ENCODE assay signal across 21 cellular contexts in genomic region chr3:55630280-55630920, GRCh38.
DNase-seq lines count a peak whose midpoint lies in the region; ATAC-seq and TF ChIP-seq lines count a peak whose summit lies in the region.
"Had no signal": no experiment of that assay in that cellular context is flagged by ENCODE, and none has a peak within 500 bp of the region (broad histone marks: within the 10 kb centered on the region; RNA-seq: fewer than 3 reads in every experiment).

No MANE protein-coding gene starts in this region.

- DNase-seq in H7 (peak; percentile 19), RPMI7951 (ENCODE audit: low read depth) (peak; percentile 24), hepatocyte (ENCODE audit: low spot score) (no peak), nephron progenitor cell (no peak), pons (ENCODE audit: low spot score) (no peak)
- DNase-seq in activated CD8-positive, alpha-beta memory T cell treated with anti-CD3 and anti-CD28 coated beads, Interleukin-2, amount 50 U/mL, for 4 hours: no peak
- no peak for DNase-seq in activated T-cell treated with anti-CD3 and anti-CD28 coated beads, Interleukin-2, amount 50 U/mL, for 1 hour
- DNase-seq: BE2C; CD4-positive, CD25-positive, alpha-beta regulatory T cell; DMS79 treated with DMSO at 0.1 percent for 48 hours; MG63; NCI-H1417; NCI-H1694 treated with DMSO at 0.1 percent for 48 hours; NCI-H2081 treated with DMSO at 0.1 percent for 48 hours; NCI-H2171 treated with DMSO at 0.1 percent for 48 hours; NCI-H524 treated with DMSO at 0.1 percent for 48 hours; NCI-H82; Peyer's patch had no signal

- peak; percentile 3 for TF ChIP-seq CTCF in hepatocyte (IDR thresholded peaks at IDR 0.05; ENCODE audit: poor library complexity)
- no peak for TF ChIP-seq CTCF in nephron progenitor cell (IDR thresholded peaks at IDR 0.05)

- no peaks in the 10 kb centered on the region for H3K9me3 Mint-ChIP-seq in nephron progenitor cell

- H2AFZ ChIP-seq in hepatocyte: no peak overlapping the region

- WGBS in hepatocyte (ENCODE audit: low lambda C conversion rate, missing lambda C conversion rate): 84% methylated on average over 14 of the region's 14 CpGs

- no peaks in the 10 kb centered on the region for H3K79me2 ChIP-seq in hepatocyte

- no peaks in the 10 kb centered on the region for H3K27me3 Mint-ChIP-seq in nephron progenitor cell (ENCODE audit: low read depth, poor library complexity)
- H3K27me3 Mint-ChIP-seq: CD4-positive, CD25-positive, alpha-beta regulatory T cell; IgD-negative memory B cell had no signal

- no peaks in the 10 kb centered on the region for H3K9me3 ChIP-seq in hepatocyte (ENCODE audit: low read depth)
- H3K9me3 ChIP-seq: BE2C, MG63, Peyer's patch, SJSA1 had no signal

- no peak overlapping the region for H3K4me2 ChIP-seq in hepatocyte

- ATAC-seq in HG03442 (IDR thresholded peaks at IDR 0.05; ENCODE audit: unreplicated experiment): no peak

- peak overlapping the region; percentile 56 for H3K27ac ChIP-seq in hepatocyte
- H3K27ac ChIP-seq: Peyer's patch, SJSA1 had no signal

- H3K4me1 ChIP-seq in hepatocyte (ENCODE audit: insufficient read depth): peaks cover 21% of the 10 kb centered on the region
- H3K4me1 ChIP-seq: BE2C, Peyer's patch had no signal

- H3K36me3 Mint-ChIP-seq in nephron progenitor cell (ENCODE audit: low read depth): no peaks in the 10 kb centered on the region
- H3K36me3 Mint-ChIP-seq: CD4-positive, CD25-positive, alpha-beta regulatory T cell; IgD-negative memory B cell had no signal

- no peaks in the 10 kb centered on the region for H4K20me1 ChIP-seq in hepatocyte (ENCODE audit: insufficient read depth, poor library complexity, severe bottlenecking)

- peak overlapping the region; percentile 1 for H3K27ac Mint-ChIP-seq in nephron progenitor cell
- H3K27ac Mint-ChIP-seq: CD4-positive, CD25-positive, alpha-beta regulatory T cell; IgD-negative memory B cell had no signal

- H3K27me3 ChIP-seq in H7 (ENCODE audit: control insufficient read depth, insufficient read depth, low read length) (no peaks in the 10 kb centered on the region), hepatocyte (no peaks in the 10 kb centered on the region)
- H3K27me3 ChIP-seq: BE2C, MG63, Peyer's patch, SJSA1 had no signal

- no peaks in the 10 kb centered on the region for H3K9me2 ChIP-seq in hepatocyte (replicated peaks; ENCODE audit: insufficient read depth)

- H3K4me3 Mint-ChIP-seq in nephron progenitor cell: no peak overlapping the region
- H3K4me3 Mint-ChIP-seq: CD4-positive, CD25-positive, alpha-beta regulatory T cell; IgD-negative memory B cell had no signal

- no peak overlapping the region for H3K4me3 ChIP-seq in H7 (ENCODE audit: insufficient read depth, low read depth, low read length)
- H3K4me3 ChIP-seq in hepatocyte: no peak overlapping the region
- H3K4me3 ChIP-seq: MG63, Peyer's patch, SJSA1 had no signal

- H3K36me3 ChIP-seq in H7 (replicated peaks; ENCODE audit: control insufficient read depth, insufficient read depth, low read length) (no peaks in the 10 kb centered on the region), hepatocyte (replicated peaks; ENCODE audit: insufficient read depth, low read depth) (no peaks in the 10 kb centered on the region)
- H3K36me3 ChIP-seq: BE2C, MG63, Peyer's patch, SJSA1 had no signal

- H3K4me1 Mint-ChIP-seq in nephron progenitor cell: peaks cover 36% of the 10 kb centered on the region
- H3K4me1 Mint-ChIP-seq: CD4-positive, CD25-positive, alpha-beta regulatory T cell; IgD-negative memory B cell had no signal

Comparison
In these comparisons a context has a peak if more than half of its experiments do, and no peak if none do; other contexts are left out.
1. DNase-seq: peak in H7 (single experiment) and RPMI7951 (single experiment); none in hepatocyte (single experiment), nephron progenitor cell (single experiment), activated CD8-positive, alpha-beta memory T cell treated with anti-CD3 and anti-CD28 coated beads, Interleukin-2, amount 50 U/mL, for 4 hours (single experiment), activated T-cell treated with anti-CD3 and anti-CD28 coated beads, Interleukin-2, amount 50 U/mL, for 1 hour (single experiment) and pons (single experiment).